Comparison of ENCODE assay signal across 16 cellular contexts in genomic region chr20:5727018-5727515, GRCh38. TPM values are rescaled to one million over a fixed set of nuclear protein-coding genes. Genes with fewer than 3 reads are reported as not detected.
DNase-seq lines count a peak whose midpoint lies in the region; ATAC-seq, FAIRE-seq and TF ChIP-seq lines count a peak whose summit lies in the region.
"Had no signal": no experiment of that assay in that cellular context is flagged by ENCODE, and none has a peak within 500 bp of the region (broad histone marks: within the 10 kb centered on the region; RNA-seq: fewer than 3 reads in every experiment).

No MANE protein-coding gene starts in this region.

- no TSS peak for BruUV-seq in HepG2 (replicated peaks; lab: Mats Ljungman, UMichigan)
- no TSS peak for BruUV-seq in MCF 10A (replicated peaks; lab: Mats Ljungman, UMichigan)

- intact Hi-C loops in HepG2 (cut with micrococcal nuclease; ENCODE audit: unreplicated experiment) (no loop called here), right lobe of liver (cut with DNase I) (no loop called here), MCF 10A (cut with micrococcal nuclease) (no loop called here)

- H3K36me3 Mint-ChIP-seq in central memory CD8-positive, alpha-beta T cell (ENCODE audit: insufficient read depth): peaks cover 2% of the 10 kb centered on the region
- no peaks in the 10 kb centered on the region for H3K36me3 Mint-ChIP-seq in MCF 10A (ENCODE audit: insufficient read depth, unreplicated experiment)
- H3K36me3 Mint-ChIP-seq: CD8-positive, alpha-beta T cell had no signal

- H3K27me3 ChIP-seq in HepG2 (ENCODE audit: control insufficient read depth in 1 of 2, insufficient read depth in 2 of 2, low read length in 2 of 2): no peaks in the 10 kb centered on the region; a peak in 1 of 5 replicates
- no peaks in the 10 kb centered on the region for H3K27me3 ChIP-seq in right lobe of liver
- no peaks in the 10 kb centered on the region for H3K27me3 ChIP-seq in upper lobe of left lung
- H3K27me3 ChIP-seq: BLaER1 treated with 17β-estradiol and CSF1 and Interleukin-3, amounts not matched to agents 10 nM and 100 nM had no signal

- FAIRE-seq in HepG2 (lab: Jason Lieb, UNC): no peak

- 63% methylated on average over 5 of the region's 5 CpGs for WGBS in HepG2 (ENCODE audit: low lambda C conversion rate)
- 63% methylated on average over 5 of the region's 5 CpGs for WGBS in right lobe of liver (ENCODE audit: insufficient coverage, low coverage, low lambda C conversion rate, missing lambda C conversion rate)
- 73 to 79% methylated on average over 4 to 5 of the region's 5 CpGs for WGBS in upper lobe of left lung, 2 donors

- no peak overlapping the region for H3K9ac ChIP-seq in HepG2 (ENCODE audit: insufficient read depth, low read depth, low read length)
- H3K9ac ChIP-seq: BLaER1 treated with 17β-estradiol and CSF1 and Interleukin-3, amounts not matched to agents 10 nM and 100 nM had no signal

- no peak overlapping the region for H3K4me3 Mint-ChIP-seq in central memory CD8-positive, alpha-beta T cell
- H3K4me3 Mint-ChIP-seq in MCF 10A (ENCODE audit: unreplicated experiment): no peak overlapping the region
- H3K4me3 Mint-ChIP-seq: B cell; CD8-positive, alpha-beta T cell; H9 had no signal

- H4K20me1 ChIP-seq in HepG2 (ENCODE audit: insufficient read depth, low read length): no peaks in the 10 kb centered on the region
- H4K20me1 ChIP-seq: BLaER1 treated with 17β-estradiol and CSF1 and Interleukin-3, amounts not matched to agents 10 nM and 100 nM had no signal

- CTCF ChIA-PET in HepG2 (lab: Yijun Ruan, JAX; ENCODE audit: low intra/inter-chr PET ratio, low total read pairs) (no interaction called here), MCF 10A (lab: Yijun Ruan, JAX) (no interaction called here)

- peaks cover 5% of the 10 kb centered on the region for H3K4me1 Mint-ChIP-seq in central memory CD8-positive, alpha-beta T cell
- H3K4me1 Mint-ChIP-seq in MCF 10A (ENCODE audit: insufficient read depth, unreplicated experiment): peaks cover 20% of the 10 kb centered on the region
- H3K4me1 Mint-ChIP-seq: B cell, H9 had no signal

- H3K27ac ChIP-seq in HepG2 (ENCODE audit: extremely low read length, insufficient read depth, low read length) (no peak overlapping the region), right lobe of liver (no peak overlapping the region), upper lobe of left lung (no peak overlapping the region)

- H3K4me2 ChIP-seq in HepG2 (ENCODE audit: low read depth, low read length): no peak overlapping the region

- H3K36me3 ChIP-seq in HepG2 (replicated peaks in 1 of 2; ENCODE audit: control insufficient read depth in 1 of 2, insufficient read depth in 2 of 2, low read length in 2 of 2): no peaks in the 10 kb centered on the region
- no peaks in the 10 kb centered on the region for H3K36me3 ChIP-seq in right lobe of liver
- H3K36me3 ChIP-seq in upper lobe of left lung: no peaks in the 10 kb centered on the region
- H3K36me3 ChIP-seq: BLaER1 treated with 17β-estradiol and CSF1 and Interleukin-3, amounts not matched to agents 10 nM and 100 nM had no signal

- no peak for TF ChIP-seq EP300 in HepG2 (IDR thresholded peaks at IDR 0.05; ENCODE audit: low read depth in 2 of 2, low read length in 2 of 2)
- no peak for TF ChIP-seq EP300 in HepG2 (CRISPR knock-in tag; IDR thresholded peaks at IDR 0.05; ENCODE audit: borderline replicate concordance)
- TF ChIP-seq EP300 in upper lobe of left lung (IDR thresholded peaks at IDR 0.05): no peak

- H3K27ac Mint-ChIP-seq in central memory CD8-positive, alpha-beta T cell (ENCODE audit: low read depth): peak overlapping the region; percentile 0
- H3K27ac Mint-ChIP-seq in MCF 10A (ENCODE audit: low read depth, unreplicated experiment): no peak overlapping the region
- H3K27ac Mint-ChIP-seq: B cell; CD8-positive, alpha-beta T cell; H9 had no signal

- POLR2A ChIA-PET in HepG2 (lab: Yijun Ruan, JAX) (no interaction called here), MCF 10A (lab: Yijun Ruan, JAX) (interaction anchor here (0.6 to 1.3 kb wide), 2 partner anchors 68 to 1622 kb away, joined by 3 read pairs; no protein-coding TSS in a partner anchor)

- no peak overlapping the region for H2AFZ ChIP-seq in HepG2 (ENCODE audit: low read length)

- ATAC-seq in HepG2 (no peak), right lobe of liver (no peak), HG02870 (IDR thresholded peaks at IDR 0.05; ENCODE audit: unreplicated experiment) (no peak), upper lobe of left lung (ENCODE audit: low FRiP score in 2 of 2) (no peak)
- ATAC-seq in central memory CD8-positive, alpha-beta T cell (replicated peaks; ENCODE audit: extremely low read depth, poor library complexity, severe bottlenecking): no peak
- ATAC-seq: CD8-positive, alpha-beta T cell had no signal

- TF ChIP-seq POLR2A in HepG2 (IDR thresholded peaks at IDR 0.05; ENCODE audit: insufficient read depth in 1 of 2, low read depth in 2 of 2, low read length in 2 of 2) (no peak), right lobe of liver (IDR thresholded peaks at IDR 0.05) (no peak), upper lobe of left lung (IDR thresholded peaks at IDR 0.05) (no peak)

- in situ Hi-C loops in HepG2 (cut with HindIII; ENCODE audit: extremely low pct_ligation_motif_present, low pct_unique_long_range_greater_than_20kb): no loop called here

- no peak for TF ChIP-seq RAD21 in HepG2 (CRISPR knock-in tag; IDR thresholded peaks at IDR 0.05)

- TF ChIP-seq CTCF in HepG2 (CRISPR knock-in tag; IDR thresholded peaks at IDR 0.05): no peak
- TF ChIP-seq CTCF in right lobe of liver (IDR thresholded peaks at IDR 0.05): no peak
- no peak for TF ChIP-seq CTCF in MCF 10A (IDR thresholded peaks at IDR 0.05; ENCODE audit: unreplicated experiment)
- no peak for TF ChIP-seq CTCF in upper lobe of left lung (IDR thresholded peaks at IDR 0.05)

- H3K9me3 ChIP-seq in HepG2 (ENCODE audit: low read length) (peaks cover 5% of the 10 kb centered on the region; the same call in 1 of the 2 replicates), right lobe of liver (no peaks in the 10 kb centered on the region), upper lobe of left lung (peaks cover 0 to 3% (median 0%) of the 10 kb centered on the region in 4 donors)

- DNase-seq in HepG2 (ENCODE audit: low spot score) (no peak), right lobe of liver (no peak), OCI-M1 (lab: John Stamatoyannopoulos, UW) (peak; percentile 36), MCF 10A (ENCODE audit: unreplicated experiment) (no peak), upper lobe of left lung (no peak)
- DNase-seq in central memory CD8-positive, alpha-beta T cell (ENCODE audit: low spot score in 2 of 2): no peak
- DNase-seq: 8988T; Calu3; CD8-positive, alpha-beta T cell; DMS79 treated with DMSO at 0.1 percent for 48 hours; GF-D8; GOT3; H9 had no signal

- H3K27me3 Mint-ChIP-seq in central memory CD8-positive, alpha-beta T cell: peaks cover 10% of the 10 kb centered on the region
- H3K27me3 Mint-ChIP-seq in MCF 10A (ENCODE audit: insufficient read depth, unreplicated experiment): no peaks in the 10 kb centered on the region

- H3K4me3 ChIP-seq in HepG2 (replicated peaks in 1 of 3; ENCODE audit: insufficient read depth in 1 of 3, low read depth in 2 of 3, low read length in 3 of 3) (no peak overlapping the region), right lobe of liver (no peak overlapping the region), upper lobe of left lung (no peak overlapping the region)
- H3K4me3 ChIP-seq: BLaER1 treated with 17β-estradiol and CSF1 and Interleukin-3, amounts not matched to agents 10 nM and 100 nM had no signal

- no peaks in the 10 kb centered on the region for H3K79me2 ChIP-seq in HepG2 (ENCODE audit: insufficient read depth, low read length)

- no peaks in the 10 kb centered on the region for H3K9me3 Mint-ChIP-seq in central memory CD8-positive, alpha-beta T cell
- no peaks in the 10 kb centered on the region for H3K9me3 Mint-ChIP-seq in MCF 10A (ENCODE audit: unreplicated experiment)

- peaks cover 66% of the 10 kb centered on the region for H3K4me1 ChIP-seq in HepG2 (ENCODE audit: insufficient read depth, low read length)
- peaks cover 0 to 14% (median 2%) of the 10 kb centered on the region in 4 donors for H3K4me1 ChIP-seq in right lobe of liver
- H3K4me1 ChIP-seq in upper lobe of left lung: peaks cover 18 to 22% (median 20%) of the 10 kb centered on the region in 4 donors

TF ChIP-seq in HepG2, 621 proteins besides CTCF, POLR2A, EP300 and RAD21 (continues in another document):
- TF ChIP-seq ZMYM3 (CRISPR knock-in tag; IDR thresholded peaks at IDR 0.05) (no peak), IKZF4 (CRISPR knock-in tag; IDR thresholded peaks at IDR 0.05; ENCODE audit: borderline replicate concordance, low read depth, not compliant biosample characterization) (no peak), RXRB (CRISPR knock-in tag; IDR thresholded peaks at IDR 0.05; ENCODE audit: borderline replicate concordance) (no peak), PHF5A (CRISPR knock-in tag; IDR thresholded peaks at IDR 0.05; ENCODE audit: low read depth, unreplicated experiment) (no peak), YY1 (IDR thresholded peaks at IDR 0.05; ENCODE audit: insufficient read depth, insufficient replicate concordance, low read depth, low read length) (peak; percentile 60)

RNA-seq across cellular contexts. Expression of gene SHLD1, which starts 23.1 kb away (rescaled TPM):
- total RNA-seq in HepG2 (2016; rRNA removed; fragmentation: Illumina TruSeq; extraction: Trizol) (8.9 and 11.3 TPM in 2 replicates), right lobe of liver (1 to 10 TPM in 3 of 6 experiments, under 1 TPM in 2, not detected in 1; 0.69 to 1.9 (median 1.4) TPM), MCF 10A (2022) (2.3 and 3.3 TPM in 2 replicates), upper lobe of left lung (1 to 10 TPM; 3.1 to 5.6 (median 4.5) TPM)
- total RNA-seq in HepG2 (2016; cell fraction: cytosol; rRNA removed; fragmentation: Illumina TruSeq; extraction: Trizol; ENCODE audit: low read depth): 4.2 and 5.0 TPM in 2 replicates
- 7.4 and 10.6 TPM in 2 replicates for total RNA-seq in HepG2 (2016; cell fraction: insoluble cytoplasmic fraction; rRNA removed; fragmentation: Illumina TruSeq; extraction: Trizol)
- total RNA-seq in HepG2 (2016; cell fraction: membrane; rRNA removed; fragmentation: Illumina TruSeq; extraction: Trizol): 4.7 and 6.6 TPM in 2 replicates
- total RNA-seq in HepG2 (2016; cell fraction: nucleus; rRNA removed; fragmentation: Illumina TruSeq; extraction: Trizol): 5.9 and 8.2 TPM in 2 replicates
- 10.0 and 11.4 TPM in 2 replicates for polyA plus RNA-seq in HepG2 (2011; rRNA removed)
- polyA plus RNA-seq in HepG2 (2011; cell fraction: cytosol; rRNA removed): 10.9 and 12.3 TPM in 2 replicates
- 3.6 and 4.4 TPM in 2 replicates for polyA plus RNA-seq in HepG2 (2011; cell fraction: nucleus; rRNA removed)
- polyA plus RNA-seq in HepG2 (2012): 6.9 and 10.2 TPM in 2 replicates
- polyA plus RNA-seq in HepG2 (2016; cell fraction: cytosol; fragmentation: Illumina TruSeq; extraction: Trizol; ENCODE audit: low read depth): 3.7 and 4.1 TPM in 2 replicates
- polyA plus RNA-seq in HepG2 (2016; cell fraction: insoluble cytoplasmic fraction; fragmentation: Illumina TruSeq; extraction: Trizol; ENCODE audit: low read depth): 14.4 and 15.1 TPM in 2 replicates
- polyA plus RNA-seq in HepG2 (2016; cell fraction: membrane; fragmentation: Illumina TruSeq; extraction: Trizol; ENCODE audit: low read depth): 6.3 and 6.6 TPM in 2 replicates
- 6.6 and 9.9 TPM in 2 replicates for polyA plus RNA-seq in HepG2 (2016; cell fraction: nucleus; fragmentation: Illumina TruSeq; extraction: Trizol; ENCODE audit: insufficient read depth, low read depth)
- polyA minus RNA-seq in HepG2 (2011; rRNA and poly(A)+ RNA removed; ENCODE audit: low replicate concordance): 0.94 and 8.3 TPM in 2 replicates
- polyA minus RNA-seq in HepG2 (2011; cell fraction: cytosol; rRNA and poly(A)+ RNA removed): 3.9 and 4.2 TPM in 2 replicates
- 15.9 and 20.3 TPM in 2 replicates for polyA minus RNA-seq in HepG2 (2011; cell fraction: nucleus; rRNA and poly(A)+ RNA removed)
